14 cellular contexts compared by ENCODE assay signal in the genomic region with DNA sequence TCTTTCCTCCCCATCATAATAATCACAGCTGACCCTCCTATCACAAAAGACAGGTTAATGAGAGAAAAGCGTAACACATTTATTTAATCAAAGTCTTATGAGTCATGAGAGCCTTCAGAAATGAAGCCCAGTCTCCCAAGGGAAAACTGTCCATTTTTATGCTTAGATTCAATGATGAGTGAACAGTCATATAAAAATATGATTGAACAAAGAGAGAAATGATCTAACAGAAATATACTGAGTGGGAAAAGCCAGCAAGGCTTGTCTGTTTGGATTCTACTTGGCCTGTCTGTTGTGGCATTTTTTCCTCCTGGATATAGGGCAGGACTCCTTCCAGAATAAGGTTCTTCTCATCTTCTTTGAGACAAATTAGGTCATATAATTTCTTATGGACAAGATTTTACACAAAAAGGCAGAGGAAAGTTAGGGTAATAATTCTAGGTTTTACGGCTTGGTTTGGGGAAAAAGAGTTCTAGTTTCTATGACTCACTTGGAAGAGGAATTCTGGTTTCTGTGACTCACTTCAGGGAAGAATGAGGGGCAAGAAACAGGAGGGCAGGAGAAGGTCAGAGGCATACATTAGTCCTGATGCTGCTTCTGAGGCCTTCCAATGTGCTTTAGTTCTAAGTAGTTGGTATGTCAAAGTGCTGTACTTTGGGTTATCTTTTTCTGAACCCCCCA.
DNase-seq lines count a peak whose midpoint lies in the region; ATAC-seq and TF ChIP-seq lines count a peak whose summit lies in the region.
"Had no signal": no experiment of that assay in that cellular context is flagged by ENCODE, and none has a peak within 500 bp of the region (broad histone marks: within the 10 kb centered on the region; RNA-seq: fewer than 3 reads in every experiment).

No MANE protein-coding gene starts in this region.

- H3K36me3 ChIP-seq in A673 (ENCODE audit: insufficient read depth, low read length, poor library complexity, severe bottlenecking): no peaks in the 10 kb centered on the region
- no peaks in the 10 kb centered on the region for H3K36me3 ChIP-seq in HUES48 (ENCODE audit: control insufficient read depth, insufficient read depth, low read length)
- no peaks in the 10 kb centered on the region for H3K36me3 ChIP-seq in muscle layer of colon (ENCODE audit: insufficient read depth, low read length)
- H3K36me3 ChIP-seq: right lobe of liver had no signal

- intact Hi-C loops in A673 (cut with micrococcal nuclease; ENCODE audit: unreplicated experiment): no loop called here

- no peaks in the 10 kb centered on the region for H3K27me3 ChIP-seq in A673 (replicated peaks; ENCODE audit: insufficient read depth, low read depth, low read length, poor library complexity)
- no peaks in the 10 kb centered on the region for H3K27me3 ChIP-seq in HUES48 (ENCODE audit: control insufficient read depth, insufficient read depth, low read length)
- no peaks in the 10 kb centered on the region for H3K27me3 ChIP-seq in muscle layer of colon (ENCODE audit: control insufficient read depth in 1 of 2, insufficient read depth in 2 of 2, low read length in 2 of 2)
- H3K27me3 ChIP-seq: right lobe of liver had no signal

- H3K9me3 ChIP-seq in A673 (ENCODE audit: low read depth, low read length, poor library complexity, severe bottlenecking) (no peaks in the 10 kb centered on the region), HUES48 (ENCODE audit: control insufficient read depth, insufficient read depth, low read length) (no peaks in the 10 kb centered on the region), muscle layer of colon (ENCODE audit: low read length) (no peaks in the 10 kb centered on the region)
- H3K9me3 ChIP-seq: right lobe of liver had no signal

- no peaks in the 10 kb centered on the region for H3K36me3 Mint-ChIP-seq in chondrocyte (ENCODE audit: low read depth)
- H3K36me3 Mint-ChIP-seq: stimulated activated memory B cell treated with anti-CD40 and anti-IgM and Interleukin-4, amounts not matched to agents 10 μg/mL and 1 μg/mL and 100 μg/mL, for 72 hours had no signal

- H3K27me3 Mint-ChIP-seq in chondrocyte (ENCODE audit: low read depth): no peaks in the 10 kb centered on the region
- H3K27me3 Mint-ChIP-seq: B cell; stimulated activated memory B cell treated with anti-CD40 and anti-IgM and Interleukin-4, amounts not matched to agents 10 μg/mL and 1 μg/mL and 100 μg/mL, for 72 hours had no signal

- POLR2A ChIA-PET in A673 (lab: Charles Lee; ENCODE audit: low non-redundant PET): no interaction called here

- no peaks in the 10 kb centered on the region for H3K9me3 Mint-ChIP-seq in chondrocyte (ENCODE audit: low read depth)

- H3K27ac ChIP-seq in A673 (ENCODE audit: low read depth, low read length, poor library complexity, severe bottlenecking) (no peak overlapping the region), HUES48 (ENCODE audit: low read depth, low read length) (peak overlapping the region; percentile 58), muscle layer of colon (ENCODE audit: low read depth, low read length) (peak overlapping the region; percentile 21)
- H3K27ac ChIP-seq: right lobe of liver had no signal

- H3K4me1 Mint-ChIP-seq in chondrocyte (ENCODE audit: low read depth): peaks cover 48% of the 10 kb centered on the region
- H3K4me1 Mint-ChIP-seq: B cell; stimulated activated memory B cell treated with anti-CD40 and anti-IgM and Interleukin-4, amounts not matched to agents 10 μg/mL and 1 μg/mL and 100 μg/mL, for 72 hours had no signal

- H3K4me3 ChIP-seq in A673 (ENCODE audit: low read depth, low read length, poor library complexity, severe bottlenecking) (no peak overlapping the region), HUES48 (ENCODE audit: low read depth, low read length) (no peak overlapping the region), muscle layer of colon (ENCODE audit: low read depth in 1 of 2, low read length in 2 of 2) (no peak overlapping the region)
- H3K4me3 ChIP-seq: right lobe of liver had no signal

- peaks cover 10% of the 10 kb centered on the region for H3K4me1 ChIP-seq in A673 (ENCODE audit: insufficient read depth, low read length, poor library complexity, severe bottlenecking)
- H3K4me1 ChIP-seq in HUES48 (ENCODE audit: control insufficient read depth, insufficient read depth, low read length): peaks cover 50% of the 10 kb centered on the region
- H3K4me1 ChIP-seq in muscle layer of colon (ENCODE audit: insufficient read depth, low read length): no peaks in the 10 kb centered on the region
- H3K4me1 ChIP-seq: right lobe of liver had no signal

- TF ChIP-seq CTCF in A673 (conservative IDR thresholded peaks at IDR 0.05; ENCODE audit: low read depth, low read length) (no peak), chondrocyte (IDR thresholded peaks at IDR 0.05) (no peak)

- no peak overlapping the region for H3K4me3 Mint-ChIP-seq in chondrocyte (ENCODE audit: unreplicated experiment)
- H3K4me3 Mint-ChIP-seq: B cell; stimulated activated memory B cell treated with anti-CD40 and anti-IgM and Interleukin-4, amounts not matched to agents 10 μg/mL and 1 μg/mL and 100 μg/mL, for 72 hours had no signal

- no peak for ATAC-seq in HG03108 (IDR thresholded peaks at IDR 0.05; ENCODE audit: unreplicated experiment)
- ATAC-seq: right lobe of liver; stimulated activated memory B cell treated with anti-CD40 and anti-IgM and Interleukin-4, amounts not matched to agents 10 μg/mL and 1 μg/mL and 100 μg/mL, for 72 hours had no signal

- BruUV-seq in A673 (replicated peaks; lab: Mats Ljungman, UMichigan): no TSS peak

- H3K9ac ChIP-seq in HUES48 (ENCODE audit: low read depth, low read length) (no peak overlapping the region), muscle layer of colon (ENCODE audit: low read length) (no peak overlapping the region)

- CTCF ChIA-PET in A673 (lab: Charles Lee): no interaction called here

- H3K27ac Mint-ChIP-seq in chondrocyte (ENCODE audit: unreplicated experiment): peak overlapping the region; percentile 92
- H3K27ac Mint-ChIP-seq: B cell; stimulated activated memory B cell treated with anti-CD40 and anti-IgM and Interleukin-4, amounts not matched to agents 10 μg/mL and 1 μg/mL and 100 μg/mL, for 72 hours had no signal

- DNase-seq in A673 (ENCODE audit: low spot score) (peak; percentile 31), chondrocyte (ENCODE audit: low spot score) (no peak), inferior parietal cortex (ENCODE audit: extremely low spot score) (no peak), NCI-H1105 (lab: John Stamatoyannopoulos, UW) (no peak)
- DNase-seq in stimulated activated CD4-positive, alpha-beta T cell treated with anti-CD3 and anti-CD28 coated beads, Interleukin-1b, Interleukin-23, amount 100 ng/mL, for 48 hours: no peak
- DNase-seq: activated CD4-positive, alpha-beta T cell treated with anti-CD3 and anti-CD28 coated beads, Interleukin-2, amount 50 U/mL, for 48 hours; NCI-H1436 treated with DMSO at 0.1 percent for 48 hours; right lobe of liver; SHP77 had no signal
